ENCODE assay signal across 1 cellular context in the genomic region with DNA sequence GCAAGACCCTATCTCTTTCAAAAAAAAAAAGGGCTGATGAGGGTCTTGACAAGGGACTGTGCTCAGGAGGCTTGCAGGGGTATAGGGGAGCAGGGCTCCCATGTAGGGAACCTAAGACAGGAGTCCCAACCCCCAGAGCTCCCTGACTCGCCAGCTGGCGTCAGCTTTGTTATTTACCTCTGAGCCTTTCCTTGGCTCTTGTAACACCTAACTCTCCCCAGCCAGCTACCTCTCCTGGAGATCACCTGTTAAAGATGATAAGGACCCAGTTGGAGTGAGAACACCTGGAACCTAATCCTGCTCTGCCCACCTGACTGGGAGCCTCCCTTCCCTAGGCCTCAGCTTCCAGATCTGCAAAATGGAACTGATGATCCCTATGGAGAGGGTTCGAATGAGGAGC.
TF ChIP-seq lines count a peak whose summit lies in the region.

No MANE protein-coding gene starts in this region.

TF ChIP-seq in IMR-90, 13 proteins besides CTCF, POLR2A, EP300 and RAD21:
- TF ChIP-seq RCOR1 (IDR thresholded peaks at IDR 0.05; ENCODE audit: insufficient replicate concordance, low read length) = no peak
